2 cellular contexts compared by ENCODE assay signal in genomic region chr2:102258386-102259074, GRCh38.
TF ChIP-seq lines count a peak whose summit lies in the region.

No MANE protein-coding gene starts in this region.

TF ChIP-seq in K562, 482 proteins besides CTCF, POLR2A, EP300 and RAD21 (continued from another document and continues in another):
- TF ChIP-seq, protein P1, sequence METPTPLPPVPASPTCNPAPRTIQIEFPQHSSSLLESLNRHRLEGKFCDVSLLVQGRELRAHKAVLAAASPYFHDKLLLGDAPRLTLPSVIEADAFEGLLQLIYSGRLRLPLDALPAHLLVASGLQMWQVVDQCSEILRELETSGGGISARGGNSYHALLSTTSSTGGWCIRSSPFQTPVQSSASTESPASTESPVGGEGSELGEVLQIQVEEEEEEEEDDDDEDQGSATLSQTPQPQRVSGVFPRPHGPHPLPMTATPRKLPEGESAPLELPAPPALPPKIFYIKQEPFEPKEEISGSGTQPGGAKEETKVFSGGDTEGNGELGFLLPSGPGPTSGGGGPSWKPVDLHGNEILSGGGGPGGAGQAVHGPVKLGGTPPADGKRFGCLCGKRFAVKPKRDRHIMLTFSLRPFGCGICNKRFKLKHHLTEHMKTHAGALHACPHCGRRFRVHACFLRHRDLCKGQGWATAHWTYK (CRISPR knock-in tag; IDR thresholded peaks at IDR 0.05) = peak; percentile 56; the same call in 1 of the 2 replicates
- TF ChIP-seq, protein P2, sequence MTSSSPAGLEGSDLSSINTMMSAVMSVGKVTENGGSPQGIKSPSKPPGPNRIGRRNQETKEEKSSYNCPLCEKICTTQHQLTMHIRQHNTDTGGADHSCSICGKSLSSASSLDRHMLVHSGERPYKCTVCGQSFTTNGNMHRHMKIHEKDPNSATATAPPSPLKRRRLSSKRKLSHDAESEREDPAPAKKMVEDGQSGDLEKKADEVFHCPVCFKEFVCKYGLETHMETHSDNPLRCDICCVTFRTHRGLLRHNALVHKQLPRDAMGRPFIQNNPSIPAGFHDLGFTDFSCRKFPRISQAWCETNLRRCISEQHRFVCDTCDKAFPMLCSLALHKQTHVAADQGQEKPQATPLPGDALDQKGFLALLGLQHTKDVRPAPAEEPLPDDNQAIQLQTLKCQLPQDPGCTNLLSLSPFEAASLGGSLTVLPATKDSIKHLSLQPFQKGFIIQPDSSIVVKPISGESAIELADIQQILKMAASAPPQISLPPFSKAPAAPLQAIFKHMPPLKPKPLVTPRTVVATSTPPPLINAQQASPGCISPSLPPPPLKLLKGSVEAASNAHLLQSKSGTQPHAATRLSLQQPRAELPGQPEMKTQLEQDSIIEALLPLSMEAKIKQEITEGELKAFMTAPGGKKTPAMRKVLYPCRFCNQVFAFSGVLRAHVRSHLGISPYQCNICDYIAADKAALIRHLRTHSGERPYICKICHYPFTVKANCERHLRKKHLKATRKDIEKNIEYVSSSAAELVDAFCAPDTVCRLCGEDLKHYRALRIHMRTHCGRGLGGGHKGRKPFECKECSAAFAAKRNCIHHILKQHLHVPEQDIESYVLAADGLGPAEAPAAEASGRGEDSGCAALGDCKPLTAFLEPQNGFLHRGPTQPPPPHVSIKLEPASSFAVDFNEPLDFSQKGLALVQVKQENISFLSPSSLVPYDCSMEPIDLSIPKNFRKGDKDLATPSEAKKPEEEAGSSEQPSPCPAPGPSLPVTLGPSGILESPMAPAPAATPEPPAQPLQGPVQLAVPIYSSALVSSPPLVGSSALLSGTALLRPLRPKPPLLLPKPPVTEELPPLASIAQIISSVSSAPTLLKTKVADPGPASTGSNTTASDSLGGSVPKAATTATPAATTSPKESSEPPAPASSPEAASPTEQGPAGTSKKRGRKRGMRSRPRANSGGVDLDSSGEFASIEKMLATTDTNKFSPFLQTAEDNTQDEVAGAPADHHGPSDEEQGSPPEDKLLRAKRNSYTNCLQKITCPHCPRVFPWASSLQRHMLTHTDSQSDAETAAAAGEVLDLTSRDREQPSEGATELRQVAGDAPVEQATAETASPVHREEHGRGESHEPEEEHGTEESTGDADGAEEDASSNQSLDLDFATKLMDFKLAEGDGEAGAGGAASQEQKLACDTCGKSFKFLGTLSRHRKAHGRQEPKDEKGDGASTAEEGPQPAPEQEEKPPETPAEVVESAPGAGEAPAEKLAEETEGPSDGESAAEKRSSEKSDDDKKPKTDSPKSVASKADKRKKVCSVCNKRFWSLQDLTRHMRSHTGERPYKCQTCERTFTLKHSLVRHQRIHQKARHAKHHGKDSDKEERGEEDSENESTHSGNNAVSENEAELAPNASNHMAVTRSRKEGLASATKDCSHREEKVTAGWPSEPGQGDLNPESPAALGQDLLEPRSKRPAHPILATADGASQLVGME (CRISPR knock-in tag; IDR thresholded peaks at IDR 0.05) = 0 out of 2 replicates have a peak, but pooled peaks have one; percentile 29
- TF ChIP-seq FOSL1 (tag; conservative IDR thresholded peaks at IDR 0.05) = peak; percentile 96
- peak; percentile 99 for TF ChIP-seq ZNF584 (CRISPR knock-in tag; IDR thresholded peaks at IDR 0.05; ENCODE audit: low read depth)
- TF ChIP-seq ZSCAN32 (CRISPR knock-in tag; IDR thresholded peaks at IDR 0.05) = peak; percentile 15; the same call in 1 of the 2 replicates
- TF ChIP-seq ATF7 (IDR thresholded peaks at IDR 0.05) = peak; percentile 22; the same call in 1 of the 2 replicates
- 0 out of 4 replicates have a peak, but pooled peaks of 1 of the 2 experiments have one; percentile 47 for TF ChIP-seq MAZ (CRISPR knock-in tag; conservative IDR thresholded peaks at IDR 0.05 in 1 of 2, IDR thresholded peaks at IDR 0.05 in 1 of 2)
- TF ChIP-seq ZBTB5 (IDR thresholded peaks at IDR 0.05) = no peak
- TF ChIP-seq, protein P3, sequence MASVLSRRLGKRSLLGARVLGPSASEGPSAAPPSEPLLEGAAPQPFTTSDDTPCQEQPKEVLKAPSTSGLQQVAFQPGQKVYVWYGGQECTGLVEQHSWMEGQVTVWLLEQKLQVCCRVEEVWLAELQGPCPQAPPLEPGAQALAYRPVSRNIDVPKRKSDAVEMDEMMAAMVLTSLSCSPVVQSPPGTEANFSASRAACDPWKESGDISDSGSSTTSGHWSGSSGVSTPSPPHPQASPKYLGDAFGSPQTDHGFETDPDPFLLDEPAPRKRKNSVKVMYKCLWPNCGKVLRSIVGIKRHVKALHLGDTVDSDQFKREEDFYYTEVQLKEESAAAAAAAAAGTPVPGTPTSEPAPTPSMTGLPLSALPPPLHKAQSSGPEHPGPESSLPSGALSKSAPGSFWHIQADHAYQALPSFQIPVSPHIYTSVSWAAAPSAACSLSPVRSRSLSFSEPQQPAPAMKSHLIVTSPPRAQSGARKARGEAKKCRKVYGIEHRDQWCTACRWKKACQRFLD (CRISPR knock-in tag; IDR thresholded peaks at IDR 0.05) = peak; percentile 97
- TF ChIP-seq MCM5 (IDR thresholded peaks at IDR 0.05; ENCODE audit: low read depth) = no peak
- peak; percentile 53 for TF ChIP-seq VEZF1 (CRISPR knock-in tag; IDR thresholded peaks at IDR 0.05)
- peak; percentile 8; the same call in 1 of the 2 replicates for TF ChIP-seq ZNF212 (CRISPR knock-in tag; IDR thresholded peaks at IDR 0.05)
- peak; percentile 35; the same call in 1 of the 2 replicates for TF ChIP-seq NFXL1 (CRISPR knock-in tag; IDR thresholded peaks at IDR 0.05)

TF ChIP-seq in WTC11, 78 proteins besides CTCF, POLR2A, EP300 and RAD21 (continued from another document):
- TF ChIP-seq, protein P4, sequence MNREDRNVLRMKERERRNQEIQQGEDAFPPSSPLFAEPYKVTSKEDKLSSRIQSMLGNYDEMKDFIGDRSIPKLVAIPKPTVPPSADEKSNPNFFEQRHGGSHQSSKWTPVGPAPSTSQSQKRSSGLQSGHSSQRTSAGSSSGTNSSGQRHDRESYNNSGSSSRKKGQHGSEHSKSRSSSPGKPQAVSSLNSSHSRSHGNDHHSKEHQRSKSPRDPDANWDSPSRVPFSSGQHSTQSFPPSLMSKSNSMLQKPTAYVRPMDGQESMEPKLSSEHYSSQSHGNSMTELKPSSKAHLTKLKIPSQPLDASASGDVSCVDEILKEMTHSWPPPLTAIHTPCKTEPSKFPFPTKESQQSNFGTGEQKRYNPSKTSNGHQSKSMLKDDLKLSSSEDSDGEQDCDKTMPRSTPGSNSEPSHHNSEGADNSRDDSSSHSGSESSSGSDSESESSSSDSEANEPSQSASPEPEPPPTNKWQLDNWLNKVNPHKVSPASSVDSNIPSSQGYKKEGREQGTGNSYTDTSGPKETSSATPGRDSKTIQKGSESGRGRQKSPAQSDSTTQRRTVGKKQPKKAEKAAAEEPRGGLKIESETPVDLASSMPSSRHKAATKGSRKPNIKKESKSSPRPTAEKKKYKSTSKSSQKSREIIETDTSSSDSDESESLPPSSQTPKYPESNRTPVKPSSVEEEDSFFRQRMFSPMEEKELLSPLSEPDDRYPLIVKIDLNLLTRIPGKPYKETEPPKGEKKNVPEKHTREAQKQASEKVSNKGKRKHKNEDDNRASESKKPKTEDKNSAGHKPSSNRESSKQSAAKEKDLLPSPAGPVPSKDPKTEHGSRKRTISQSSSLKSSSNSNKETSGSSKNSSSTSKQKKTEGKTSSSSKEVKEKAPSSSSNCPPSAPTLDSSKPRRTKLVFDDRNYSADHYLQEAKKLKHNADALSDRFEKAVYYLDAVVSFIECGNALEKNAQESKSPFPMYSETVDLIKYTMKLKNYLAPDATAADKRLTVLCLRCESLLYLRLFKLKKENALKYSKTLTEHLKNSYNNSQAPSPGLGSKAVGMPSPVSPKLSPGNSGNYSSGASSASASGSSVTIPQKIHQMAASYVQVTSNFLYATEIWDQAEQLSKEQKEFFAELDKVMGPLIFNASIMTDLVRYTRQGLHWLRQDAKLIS (CRISPR knock-in tag; IDR thresholded peaks at IDR 0.05; ENCODE audit: borderline replicate concordance) = no peak
